Comparison of ENCODE assay signal across 20 cellular contexts in genomic region chr6:42709871-42710270, GRCh38. TPM values are rescaled to one million over a fixed set of nuclear protein-coding genes. Genes with fewer than 3 reads are reported as not detected.
"Had no signal": no experiment of that assay in that cellular context is flagged by ENCODE, and none has a peak within 500 bp of the region (broad histone marks: within the 10 kb centered on the region; RNA-seq: fewer than 3 reads in every experiment).

No MANE protein-coding gene starts in this region.

- H3K27ac ChIP-seq: colonic mucosa, tibial nerve, uterus had no signal

- H3K36me3 ChIP-seq: colonic mucosa, uterus had no signal

- DNase-seq: activated CD4-positive, alpha-beta T cell treated with anti-CD3 and anti-CD28 coated beads, Interleukin-2, amount 10 ng/mL, durations not matched to agents 24 days and 14 days; activated naive CD4-positive, alpha-beta T cell; activated naive CD8-positive, alpha-beta T cell treated with anti-CD3 and anti-CD28 coated beads for 36 hours; activated T-cell treated with anti-CD3 and anti-CD28 coated beads, Interleukin-2, amount 50 U/mL, for 1 hour; amniotic stem cell; colonic mucosa; mammary epithelial cell; mucosa of descending colon; naive thymus-derived CD4-positive, alpha-beta T cell; stimulated activated CD4-positive, alpha-beta T cell treated with anti-CD3 and anti-CD28 coated beads, Interleukin-12 subunit alpha, Interleukin-12 subunit beta, amount 100 ng/mL, for 4 hours; stimulated activated CD4-positive, alpha-beta T cell treated with anti-CD3 and anti-CD28 coated beads, Interleukin-1b, Interleukin-23, amount 100 ng/mL, for 48 hours; T1000; uterus had no signal

- H3K4me3 ChIP-seq: colonic mucosa, mucosa of descending colon, tibial nerve, uterus had no signal

- FAIRE-seq: frontal cortex, keratinocyte had no signal

- H3K27me3 ChIP-seq: colonic mucosa, tibial nerve, uterus had no signal

- H3K9me3 ChIP-seq: colonic mucosa, uterus had no signal

- H3K4me1 ChIP-seq: colonic mucosa, tibial nerve, uterus had no signal

- ATAC-seq: activated CD8-positive, alpha-beta T cell treated with anti-CD3 and anti-CD28 coated beads for 36 hours; activated T-helper 17 cell treated with anti-CD3 and anti-CD28 coated beads, Interleukin-2, amount 50 U/mL, for 72 hours; left lobe of liver; mucosa of descending colon; naive thymus-derived CD4-positive, alpha-beta T cell had no signal

RNA-seq across cellular contexts. Expression of gene PRPH2, which starts 12.5 kb away (rescaled TPM):
- total RNA-seq: activated CD4-positive, alpha-beta T cell treated with anti-CD3 and anti-CD28 coated beads, Interleukin-2, amount 10 ng/mL, durations not matched to agents 24 days and 14 days; activated CD8-positive, alpha-beta T cell treated with anti-CD3 and anti-CD28 coated beads for 36 hours; activated T-helper 17 cell treated with anti-CD3 and anti-CD28 coated beads, Interleukin-2, amount 50 U/mL, for 72 hours; left lobe of liver; naive thymus-derived CD4-positive, alpha-beta T cell; T-helper 1 cell treated with Interleukin-12 subunit alpha and Interleukin-12 subunit beta and Interleukin-4 antibody, amounts not matched to agents 30 ng/mL and 1 ng/mL, for 36 hours had no signal
- polyA plus RNA-seq: mammary epithelial cell had no signal
